ENCODE assay signal across 24 cellular contexts in genomic region chr1:177257128-177257527, GRCh38.
"Had no signal": no experiment of that assay in that cellular context is flagged by ENCODE, and none has a peak within 500 bp of the region (broad histone marks: within the 10 kb centered on the region; RNA-seq: fewer than 3 reads in every experiment).

No MANE protein-coding gene starts in this region.

- H3K27me3 Mint-ChIP-seq: activated naive CD8-positive, alpha-beta T cell treated with anti-CD3 and anti-CD28 coated beads, Interleukin-2, amount 10 ng/mL, durations not matched to agents 7 days and 5 days had no signal

- ATAC-seq: activated T-cell treated with anti-CD3 and anti-CD28 coated beads, Interleukin-2, amount 50 U/mL, for 72 hours; naive thymus-derived CD4-positive, alpha-beta T cell had no signal

- H3K4me3 ChIP-seq: heart left ventricle, ovary, transverse colon had no signal

- H3K4me1 Mint-ChIP-seq: activated naive CD8-positive, alpha-beta T cell treated with anti-CD3 and anti-CD28 coated beads, Interleukin-2, amount 10 ng/mL, durations not matched to agents 7 days and 5 days; immature natural killer cell; naive thymus-derived CD4-positive, alpha-beta T cell had no signal

- DNase-seq: activated CD4-positive, alpha-beta T cell treated with anti-CD3 and anti-CD28 coated beads for 4 hours; activated CD4-positive, alpha-beta T cell treated with anti-CD3 and anti-CD28 coated beads, Interleukin-2, amount 50 U/mL, for 4 hours; activated naive CD4-positive, alpha-beta T cell treated with Interleukin-2 at 50 U/mL for 16 hours; activated naive CD8-positive, alpha-beta T cell treated with anti-CD3 and anti-CD28 coated beads, Interleukin-2, amount 10 ng/mL, durations not matched to agents 7 days and 5 days; activated T-cell treated with anti-CD3 and anti-CD28 coated beads for 4 hours; activated T-cell treated with anti-CD3 and anti-CD28 coated beads, Interleukin-2, amount 50 U/mL, for 72 hours; amniotic stem cell; central memory CD4-positive, alpha-beta T cell; immature natural killer cell; kidney; left colon; naive thymus-derived CD4-positive, alpha-beta T cell; ovary; stimulated activated CD4-positive, alpha-beta T cell treated with anti-CD3 and anti-CD28 coated beads, Interleukin-15, amount 100 ng/mL, for 24 hours; stimulated activated CD4-positive, alpha-beta T cell treated with anti-CD3 and anti-CD28 coated beads, Interleukin-2, amount 100 ng/mL, for 24 hours; stimulated activated naive CD4-positive, alpha-beta T cell; T-helper 9 cell; testis; transverse colon had no signal

- H3K36me3 ChIP-seq: heart left ventricle, neutrophil, ovary, transverse colon had no signal

- H3K9me3 Mint-ChIP-seq: activated naive CD8-positive, alpha-beta T cell treated with anti-CD3 and anti-CD28 coated beads, Interleukin-2, amount 10 ng/mL, durations not matched to agents 7 days and 5 days; mesothelial cell of epicardium had no signal

- H3K27ac Mint-ChIP-seq: activated naive CD8-positive, alpha-beta T cell treated with anti-CD3 and anti-CD28 coated beads, Interleukin-2, amount 10 ng/mL, durations not matched to agents 7 days and 5 days; activated T-cell treated with anti-CD3 and anti-CD28 coated beads, Interleukin-2, amount 50 U/mL, for 72 hours; immature natural killer cell; mesothelial cell of epicardium; naive thymus-derived CD4-positive, alpha-beta T cell; progenitor cell of endocrine pancreas had no signal

- H3K9me3 ChIP-seq: heart left ventricle, neutrophil, ovary, testis, transverse colon had no signal

- H3K4me3 Mint-ChIP-seq: activated naive CD8-positive, alpha-beta T cell treated with anti-CD3 and anti-CD28 coated beads, Interleukin-2, amount 10 ng/mL, durations not matched to agents 7 days and 5 days; activated T-cell treated with anti-CD3 and anti-CD28 coated beads, Interleukin-2, amount 50 U/mL, for 72 hours; immature natural killer cell; mesothelial cell of epicardium; naive thymus-derived CD4-positive, alpha-beta T cell had no signal

- H3K27ac ChIP-seq: heart left ventricle, neutrophil, ovary, testis, transverse colon, VCaP had no signal

- H3K27me3 ChIP-seq: neutrophil, ovary, testis, transverse colon had no signal

- H3K4me1 ChIP-seq: testis, transverse colon had no signal

- H3K36me3 Mint-ChIP-seq: activated naive CD8-positive, alpha-beta T cell treated with anti-CD3 and anti-CD28 coated beads, Interleukin-2, amount 10 ng/mL, durations not matched to agents 7 days and 5 days; mesothelial cell of epicardium; naive thymus-derived CD4-positive, alpha-beta T cell had no signal
